In genomic region chr7:4745265-4745919, GRCh38 we compare ENCODE assay signal across 8 cellular contexts. TPM values are rescaled to one million over a fixed set of nuclear protein-coding genes. Genes with fewer than 3 reads are reported as not detected.
DNase-seq lines count a peak whose midpoint lies in the region; ATAC-seq and TF ChIP-seq lines count a peak whose summit lies in the region.

No MANE protein-coding gene starts in this region.

- no peak for TF ChIP-seq CTCF in epithelial cell of proximal tubule (conservative IDR thresholded peaks at IDR 0.05; ENCODE audit: low read depth, low read length)

- H2AFZ ChIP-seq in ACC112 (ENCODE audit: low read length, unreplicated experiment) = no peak overlapping the region

- peaks cover 41% of the 10 kb centered on the region for H3K79me2 ChIP-seq in ACC112 (ENCODE audit: control insufficient read depth, insufficient read depth, low read length, unreplicated experiment)

- H3K36me3 ChIP-seq in ACC112 (ENCODE audit: insufficient read depth, low read length) (peaks cover 7% of the 10 kb centered on the region; the same call in 1 of the 2 replicates), skeletal muscle satellite cell (ENCODE audit: insufficient read depth, low read length) (peaks cover 43% of the 10 kb centered on the region)

- peak overlapping the region; percentile 77 for H3K4me2 ChIP-seq in skeletal muscle satellite cell (ENCODE audit: low read length)

- ATAC-seq in GM21528 (IDR thresholded peaks at IDR 0.05; ENCODE audit: low FRiP score, unreplicated experiment) = peak; percentile 36

- H3K27ac ChIP-seq in ACC112 (ENCODE audit: low read depth, low read length) = peak overlapping the region; percentile 97

- DNase-seq in epithelial cell of proximal tubule (ENCODE audit: low read depth) (no peak), NCI-H748 (lab: John Stamatoyannopoulos, UW; ENCODE audit: unreplicated experiment) (no peak), SK-N-DZ (ENCODE audit: low spot score) (no peak)
- DNase-seq in stimulated activated CD4-positive, alpha-beta T cell treated with anti-CD3 and anti-CD28 coated beads, Interleukin-2, amount 100 ng/mL, for 24 hours = no peak

- H3K27me3 ChIP-seq in ACC112 (ENCODE audit: insufficient read depth, low read length) (no peaks in the 10 kb centered on the region), skeletal muscle satellite cell (ENCODE audit: control insufficient read depth, insufficient read depth, low read length) (no peaks in the 10 kb centered on the region)

- no peaks in the 10 kb centered on the region for H3K9me3 ChIP-seq in skeletal muscle satellite cell (replicated peaks; ENCODE audit: low read length)

- H3K4me1 ChIP-seq in ACC112 (ENCODE audit: control insufficient read depth, insufficient read depth, low read length, unreplicated experiment) (peaks cover 15% of the 10 kb centered on the region), skeletal muscle satellite cell (ENCODE audit: control insufficient read depth, insufficient read depth, low read length) (peaks cover 22% of the 10 kb centered on the region)

- H3K4me3 ChIP-seq in ACC112 (ENCODE audit: low read depth, low read length) (peak overlapping the region; percentile 73), epithelial cell of proximal tubule (ENCODE audit: low read depth, low read length) (peak overlapping the region; percentile 33), skeletal muscle satellite cell (ENCODE audit: low read length) (peak overlapping the region; percentile 43)

- peak overlapping the region; percentile 88 for H3K9ac ChIP-seq in skeletal muscle satellite cell (ENCODE audit: low read depth, low read length)

TF ChIP-seq in PFSK-1, 5 proteins besides CTCF, POLR2A, EP300 and RAD21:
- TF ChIP-seq SIN3A (IDR thresholded peaks at IDR 0.05; ENCODE audit: borderline replicate concordance, insufficient read depth, low read length) (no peak), POLR2AphosphoS5 (IDR thresholded peaks at IDR 0.05; ENCODE audit: low read depth, low read length) (peak; percentile 6; the same call in 1 of the 2 replicates)

RNA-seq across cellular contexts. Expression of gene AP5Z1, which starts 30.0 kb away (rescaled TPM):
- polyA plus RNA-seq in PFSK-1 (2012; ENCODE audit: insufficient read length, low read depth) = 135 TPM
- total RNA-seq in epithelial cell of proximal tubule = 21.1 and 21.4 TPM in 2 replicates
- 34.7 and 42.6 TPM in 2 replicates for total RNA-seq in skeletal muscle satellite cell (2012; rRNA removed)
- 26.0 and 28.2 TPM in 2 replicates for polyA plus RNA-seq in SK-N-DZ (2014; cell fraction: cytosol; rRNA removed)
- polyA plus RNA-seq in SK-N-DZ (2014; cell fraction: nucleus; rRNA removed) = 90.4 and 109 TPM in 2 replicates
